In genomic region chr10:126392068-126392467, GRCh38 we compare ENCODE assay signal across 23 cellular contexts. TPM values are rescaled to one million over a fixed set of nuclear protein-coding genes. Genes with fewer than 3 reads are reported as not detected.
DNase-seq lines count a peak whose midpoint lies in the region; TF ChIP-seq lines count a peak whose summit lies in the region.
"Had no signal": no experiment of that assay in that cellular context is flagged by ENCODE, and none has a peak within 500 bp of the region (broad histone marks: within the 10 kb centered on the region; RNA-seq: fewer than 3 reads in every experiment).

No MANE protein-coding gene starts in this region.

- H3K9me3 ChIP-seq in HEK293 (ENCODE audit: control insufficient read depth, insufficient read depth, low read depth, low read length) (no peaks in the 10 kb centered on the region; the same call in 1 of the 2 replicates), mesenchymal stem cell (ENCODE audit: control insufficient read depth, low read length) (no peaks in the 10 kb centered on the region), smooth muscle cell (replicated peaks; ENCODE audit: low read depth) (no peaks in the 10 kb centered on the region)
- H3K9me3 ChIP-seq: HAP-1, SK-N-SH had no signal

- H3K27me3 ChIP-seq in mesenchymal stem cell (ENCODE audit: control insufficient read depth in 1 of 2, insufficient read depth in 1 of 2, low read length in 2 of 2) (no peaks in the 10 kb centered on the region), smooth muscle cell (ENCODE audit: low read depth) (no peaks in the 10 kb centered on the region)

- H3K23ac ChIP-seq in mesenchymal stem cell (ENCODE audit: low read length in 2 of 2): no peak overlapping the region

- H3K4me3 ChIP-seq in HEK293 (ENCODE audit: low read depth, low read length) (no peak overlapping the region), mesenchymal stem cell (ENCODE audit: insufficient read depth in 1 of 2, low read depth in 1 of 2, low read length in 2 of 2) (no peak overlapping the region), smooth muscle cell (no peak overlapping the region)
- H3K4me3 ChIP-seq: GM23248, HAP-1, PC-9 had no signal

- CTCF ChIA-PET in HEK293 (lab: Yijun Ruan, JAX): no interaction called here

- no peak for TF ChIP-seq CTCF in HEK293 (tag by site-specific recombination; IDR thresholded peaks at IDR 0.05)
- TF ChIP-seq CTCF in brain (conservative IDR thresholded peaks at IDR 0.05): no peak
- TF ChIP-seq CTCF in smooth muscle cell (IDR thresholded peaks at IDR 0.05; ENCODE audit: borderline replicate concordance, insufficient read depth, poor library complexity, severe bottlenecking): no peak

- H2BK15ac ChIP-seq in mesenchymal stem cell (ENCODE audit: low read depth, poor library complexity, severe bottlenecking): no peak overlapping the region

- peaks cover 22% of the 10 kb centered on the region for H3F3A ChIP-seq in smooth muscle cell (ENCODE audit: low read depth)

- H2BK12ac ChIP-seq in mesenchymal stem cell (ENCODE audit: low read length in 2 of 2): peak overlapping the region; percentile 33 to 55

- peak overlapping the region in 1 of 5 experiments; percentile 2 for H3K4me3 Mint-ChIP-seq in brain

- 85% methylated on average over 6 of the region's 6 CpGs for WGBS in mesenchymal stem cell
- WGBS in smooth muscle cell (ENCODE audit: low lambda C conversion rate): 78% methylated on average over 6 of the region's 6 CpGs

- DNase-seq in mesenchymal stem cell: no peak
- DNase-seq in smooth muscle cell (lab: John Stamatoyannopoulos, UW; ENCODE audit: unreplicated experiment): no peak
- DNase-seq in HT-29 (ENCODE audit: low spot score): no peak
- DNase-seq in CD1c-positive myeloid dendritic cell (ENCODE audit: extremely low spot score): no peak
- no peak for DNase-seq in activated gamma-delta T cell treated with Interleukin-2 at 50 U/mL for 16 hours
- no peak for DNase-seq in SIG-M5 treated with dmso at 0.1 percent for 504 hours (lab: John Stamatoyannopoulos, UW; ENCODE audit: unreplicated experiment)
- DNase-seq: EL, GF-D8, GM23248, KG1, NCI-H1092 treated with DMSO at 0.1 percent for 48 hours, NCI-H1436 treated with DMSO at 0.1 percent for 48 hours, NCI-H2029, NCI-H2227 treated with DMSO at 0.1 percent for 48 hours, NCI-H510A, PC-9, SHP77 treated with DMSO at 0.1 percent for 48 hours, SK-N-SH had no signal

- no peak overlapping the region for H2AK5ac ChIP-seq in mesenchymal stem cell (ENCODE audit: low read length, severe bottlenecking)

- no peak overlapping the region for H2BK5ac ChIP-seq in mesenchymal stem cell (ENCODE audit: low read depth, low read length, poor library complexity, severe bottlenecking)

- H4K8ac ChIP-seq in mesenchymal stem cell (ENCODE audit: low read length): no peak overlapping the region

- H3K27me3 Mint-ChIP-seq in brain: peaks cover 42% of the 10 kb centered on the region

- H3K9me3 Mint-ChIP-seq in brain: peaks cover 0 to 11% (median 6%) of the 10 kb centered on the region in 5 experiments

- H3K14ac ChIP-seq in mesenchymal stem cell (ENCODE audit: low read length in 2 of 2): no peak overlapping the region

- H3K9ac ChIP-seq in mesenchymal stem cell (ENCODE audit: low read length): peak overlapping the region; percentile 63
- H3K9ac ChIP-seq in smooth muscle cell (ENCODE audit: low read depth): no peak overlapping the region
- H3K9ac ChIP-seq: SK-N-SH had no signal

- H2AFZ ChIP-seq in mesenchymal stem cell (ENCODE audit: low read depth, low read length): no peak overlapping the region
- H2AFZ ChIP-seq in smooth muscle cell (ENCODE audit: low read depth): no peak overlapping the region
- H2AFZ ChIP-seq: PC-9 had no signal

- no peaks in the 10 kb centered on the region for H3K36me3 Mint-ChIP-seq in brain

- H3K36me3 ChIP-seq in HEK293 (ENCODE audit: control insufficient read depth in 2 of 2, insufficient read depth in 1 of 2, low read length in 2 of 2): no peaks in the 10 kb centered on the region
- no peaks in the 10 kb centered on the region for H3K36me3 ChIP-seq in mesenchymal stem cell (ENCODE audit: control insufficient read depth in 1 of 2, insufficient read depth in 2 of 2, low read depth in 1 of 2, low read length in 2 of 2)
- H3K36me3 ChIP-seq in smooth muscle cell (ENCODE audit: low read depth): no peaks in the 10 kb centered on the region
- H3K36me3 ChIP-seq: HAP-1 had no signal

- peak overlapping the region; percentile 7 to 40 for H3K18ac ChIP-seq in mesenchymal stem cell (ENCODE audit: low read depth in 1 of 2, low read length in 2 of 2)

- H3K79me2 ChIP-seq in smooth muscle cell (ENCODE audit: low read depth): peaks cover 5% of the 10 kb centered on the region

- H4K91ac ChIP-seq in mesenchymal stem cell (ENCODE audit: low read length): peak overlapping the region; percentile 11

- POLR2A ChIA-PET in HEK293 (lab: Yijun Ruan, JAX): no interaction called here

- peak overlapping the region in 3 of 5 experiments; percentile 10 to 84 (median 23) for H3K27ac Mint-ChIP-seq in brain

- H4K20me1 ChIP-seq in smooth muscle cell (ENCODE audit: low read depth): no peaks in the 10 kb centered on the region

- H3K4me1 ChIP-seq in HEK293 (ENCODE audit: control insufficient read depth, insufficient read depth, low read length) (no peaks in the 10 kb centered on the region), mesenchymal stem cell (ENCODE audit: control insufficient read depth, insufficient read depth, low read depth, low read length) (peaks cover 12% of the 10 kb centered on the region), smooth muscle cell (ENCODE audit: low read depth) (peaks cover 17% of the 10 kb centered on the region)
- H3K4me1 ChIP-seq: HAP-1 had no signal

- no peak overlapping the region for H3K27ac ChIP-seq in HEK293 (ENCODE audit: extremely low read depth, low read depth, low read length)
- no peak overlapping the region for H3K27ac ChIP-seq in mesenchymal stem cell (ENCODE audit: low read length, poor library complexity, severe bottlenecking)
- peak overlapping the region; percentile 91 for H3K27ac ChIP-seq in smooth muscle cell (ENCODE audit: low read depth)
- H3K27ac ChIP-seq: C4-2B, PC-9, RWPE1 had no signal

- H3K79me1 ChIP-seq in mesenchymal stem cell (replicated peaks; ENCODE audit: low read length, poor library complexity, severe bottlenecking): peaks cover 6% of the 10 kb centered on the region

- peak overlapping the region in 1 of 2 experiments; percentile 29 for H3K4ac ChIP-seq in mesenchymal stem cell (ENCODE audit: low read depth in 1 of 2, low read length in 2 of 2)

- peaks cover 19% of the 10 kb centered on the region for H3K4me1 Mint-ChIP-seq in brain

- H3K4me2 ChIP-seq in mesenchymal stem cell (ENCODE audit: low read length, poor library complexity, severe bottlenecking) (no peak overlapping the region), smooth muscle cell (peak overlapping the region; percentile 35)
- H3K4me2 ChIP-seq: PC-9, SK-N-SH had no signal

- no peak overlapping the region for H2BK120ac ChIP-seq in mesenchymal stem cell (ENCODE audit: low read depth, low read length)

TF ChIP-seq in HEK293, 187 proteins besides CTCF, POLR2A, EP300 and RAD21:
- TF ChIP-seq ZNF777 (tag by site-specific recombination; IDR thresholded peaks at IDR 0.05; ENCODE audit: borderline replicate concordance) (no peak), SCRT1 (tag by site-specific recombination; IDR thresholded peaks at IDR 0.05; ENCODE audit: borderline replicate concordance) (0 out of 2 replicates have a peak, but pooled peaks have one; percentile 31), SCRT2 (tag by site-specific recombination; IDR thresholded peaks at IDR 0.05) (peak; percentile 72)

RNA-seq across cellular contexts. Expression of gene ADAM12, which starts 3.8 kb away (rescaled TPM):
- polyA plus RNA-seq in brain (ENCODE audit: insufficient read depth, low read depth, low replicate concordance): 1.4 TPM
- polyA plus RNA-seq in mesenchymal stem cell (2013, experiment 1 of 2): 42.5 TPM
- polyA plus RNA-seq in mesenchymal stem cell (2013, experiment 2 of 2): 42.9 TPM
- total RNA-seq in smooth muscle cell: 54.3 and 61.6 TPM in 2 replicates
- polyA plus RNA-seq in smooth muscle cell: 32.8 and 40.0 TPM in 2 replicates
- total RNA-seq in HT-29 (2014; rRNA removed; shearing (Covaris generic)): not detected in 2 replicates

Comparison
In these comparisons a context has a peak if more than half of its experiments do, and no peak if none do; other contexts are left out.
1. RNA of gene ADAM12, which starts 3.8 kb away (total RNA-seq): 54.3 to 61.6 TPM in smooth muscle cell; not detected in HT-29; every median in the first group is over 10 times any median in the second.